Comparison of ENCODE assay signal across 8 cellular contexts in genomic region chr4:3369781-3370660, GRCh38.
DNase-seq lines count a peak whose midpoint lies in the region; ATAC-seq and TF ChIP-seq lines count a peak whose summit lies in the region.

No MANE protein-coding gene starts in this region.

- H3K27ac Mint-ChIP-seq in CD8-positive, alpha-beta T cell = no peak overlapping the region
- peak overlapping the region in 1 of 3 donors; percentile 11 for H3K27ac Mint-ChIP-seq in IgD-negative memory B cell
- H3K27ac Mint-ChIP-seq in activated CD4-positive, alpha-beta memory T cell treated with anti-CD3 and anti-CD28 coated beads for 36 hours = no peak overlapping the region

- peaks cover 9% of the 10 kb centered on the region for H3K27me3 ChIP-seq in CD8-positive, alpha-beta T cell (ENCODE audit: insufficient read depth, low read length)
- H3K27me3 ChIP-seq in neuron (ENCODE audit: insufficient read depth, low read length) = no peaks in the 10 kb centered on the region

- no peaks in the 10 kb centered on the region for H3K9me3 Mint-ChIP-seq in CD8-positive, alpha-beta T cell
- no peaks in the 10 kb centered on the region for H3K9me3 Mint-ChIP-seq in IgD-negative memory B cell
- no peaks in the 10 kb centered on the region for H3K9me3 Mint-ChIP-seq in activated CD4-positive, alpha-beta memory T cell treated with anti-CD3 and anti-CD28 coated beads for 36 hours

- H3K36me3 ChIP-seq in CD8-positive, alpha-beta T cell (ENCODE audit: insufficient read depth, low read length) = no peaks in the 10 kb centered on the region
- no peaks in the 10 kb centered on the region for H3K36me3 ChIP-seq in neuron (ENCODE audit: insufficient read depth, low read length)

- peak; percentile 30 for ATAC-seq in CD8-positive, alpha-beta T cell
- ATAC-seq in HG02678 (IDR thresholded peaks at IDR 0.05; ENCODE audit: unreplicated experiment) (no peak), HG02840 (IDR thresholded peaks at IDR 0.05; ENCODE audit: low FRiP score, unreplicated experiment) (no peak), GM21367 (IDR thresholded peaks at IDR 0.05; ENCODE audit: unreplicated experiment) (no peak)

- DNase-seq in CD8-positive, alpha-beta T cell = peak in 2 of 7 experiments; percentile 30 to 41
- DNase-seq in activated CD4-positive, alpha-beta memory T cell treated with anti-CD3 and anti-CD28 coated beads for 36 hours = peak; percentile 64
- peak; percentile 87 for DNase-seq in fibroblast of the aortic adventitia (ENCODE audit: low read depth)

- H3K36me3 Mint-ChIP-seq in CD8-positive, alpha-beta T cell = no peaks in the 10 kb centered on the region
- no peaks in the 10 kb centered on the region for H3K36me3 Mint-ChIP-seq in IgD-negative memory B cell
- no peaks in the 10 kb centered on the region for H3K36me3 Mint-ChIP-seq in activated CD4-positive, alpha-beta memory T cell treated with anti-CD3 and anti-CD28 coated beads for 36 hours

- intact Hi-C loops in CD8-positive, alpha-beta T cell (cut with DNase I, micrococcal nuclease) = no loop called here
- intact Hi-C loops in activated CD4-positive, alpha-beta memory T cell treated with anti-CD3 and anti-CD28 coated beads for 36 hours (cut with micrococcal nuclease) = no loop called here

- no peak overlapping the region for H2AFZ ChIP-seq in neuron (ENCODE audit: low read depth, low read length)

- no peaks in the 10 kb centered on the region for H3K9me3 ChIP-seq in CD8-positive, alpha-beta T cell (ENCODE audit: low read length)
- H3K9me3 ChIP-seq in neuron (ENCODE audit: low read length) = peaks cover 5% of the 10 kb centered on the region

- peaks cover 35% of the 10 kb centered on the region for H3K4me1 Mint-ChIP-seq in CD8-positive, alpha-beta T cell (ENCODE audit: low read depth)
- H3K4me1 Mint-ChIP-seq in IgD-negative memory B cell = peaks cover 14 to 33% (median 20%) of the 10 kb centered on the region in 3 donors
- peaks cover 31% of the 10 kb centered on the region for H3K4me1 Mint-ChIP-seq in activated CD4-positive, alpha-beta memory T cell treated with anti-CD3 and anti-CD28 coated beads for 36 hours (ENCODE audit: low read depth)

- POLR2A ChIA-PET in CD8-positive, alpha-beta T cell (lab: Charles Lee) = interaction anchor here (0.6 to 1.3 kb wide), 2 partner anchors 8 to 48 kb away, joined by 3 read pairs; no protein-coding TSS in a partner anchor
- POLR2A ChIA-PET in activated CD4-positive, alpha-beta memory T cell treated with anti-CD3 and anti-CD28 coated beads for 36 hours (lab: Charles Lee) = no interaction called here

- no peak for TF ChIP-seq CTCF in CD8-positive, alpha-beta T cell (IDR thresholded peaks at IDR 0.05)
- TF ChIP-seq CTCF in fibroblast of the aortic adventitia (IDR thresholded peaks at IDR 0.05; ENCODE audit: insufficient read depth, low read length) = peak; percentile 11

- peaks cover 21% of the 10 kb centered on the region for H3K27me3 Mint-ChIP-seq in CD8-positive, alpha-beta T cell (ENCODE audit: low read depth)
- peaks cover 22% of the 10 kb centered on the region for H3K27me3 Mint-ChIP-seq in IgD-negative memory B cell
- H3K27me3 Mint-ChIP-seq in activated CD4-positive, alpha-beta memory T cell treated with anti-CD3 and anti-CD28 coated beads for 36 hours = peaks cover 12% of the 10 kb centered on the region

- CTCF ChIA-PET in CD8-positive, alpha-beta T cell (lab: Charles Lee) = interaction anchor here (1.4 to 3.3 kb wide), 4 partner anchors 8 to 176 kb away, joined by 3 to 10 read pairs (median 4); no protein-coding TSS in a partner anchor
- CTCF ChIA-PET in activated CD4-positive, alpha-beta memory T cell treated with anti-CD3 and anti-CD28 coated beads for 36 hours (lab: Charles Lee) = interaction anchor here (1.0 to 2.0 kb wide), 4 partner anchors 15 to 110 kb away, joined by 3 to 8 read pairs (median 5); no protein-coding TSS in a partner anchor

- peaks cover 28% of the 10 kb centered on the region for H3K4me1 ChIP-seq in CD8-positive, alpha-beta T cell (ENCODE audit: insufficient read depth, low read length)
- H3K4me1 ChIP-seq in neuron (ENCODE audit: insufficient read depth, low read length) = peaks cover 55% of the 10 kb centered on the region

- H3K4me3 ChIP-seq in CD8-positive, alpha-beta T cell (ENCODE audit: low read depth, low read length) = peak overlapping the region; percentile 34
- peak overlapping the region; percentile 54 for H3K4me3 ChIP-seq in fibroblast of the aortic adventitia (ENCODE audit: low read depth, low read length)
- peak overlapping the region; percentile 42 for H3K4me3 ChIP-seq in neuron (ENCODE audit: low read length)

- peak overlapping the region; percentile 75 for H3K4me3 Mint-ChIP-seq in CD8-positive, alpha-beta T cell
- peak overlapping the region in 3 of 4 donors; percentile 1 to 24 (median 9) for H3K4me3 Mint-ChIP-seq in IgD-negative memory B cell
- peak overlapping the region; percentile 48 for H3K4me3 Mint-ChIP-seq in activated CD4-positive, alpha-beta memory T cell treated with anti-CD3 and anti-CD28 coated beads for 36 hours

- no peak overlapping the region for H3K27ac ChIP-seq in CD8-positive, alpha-beta T cell (ENCODE audit: low read depth, low read length)

Comparison
In these comparisons a context has a peak if more than half of its experiments do, and no peak if none do; other contexts are left out.
1. H3K4me3 Mint-ChIP-seq: peak in every context shown above with its lines; median percentile 75 in CD8-positive, alpha-beta T cell; 48 in activated CD4-positive, alpha-beta memory T cell treated with anti-CD3 and anti-CD28 coated beads for 36 hours; 9 in IgD-negative memory B cell.